In the genomic region with DNA sequence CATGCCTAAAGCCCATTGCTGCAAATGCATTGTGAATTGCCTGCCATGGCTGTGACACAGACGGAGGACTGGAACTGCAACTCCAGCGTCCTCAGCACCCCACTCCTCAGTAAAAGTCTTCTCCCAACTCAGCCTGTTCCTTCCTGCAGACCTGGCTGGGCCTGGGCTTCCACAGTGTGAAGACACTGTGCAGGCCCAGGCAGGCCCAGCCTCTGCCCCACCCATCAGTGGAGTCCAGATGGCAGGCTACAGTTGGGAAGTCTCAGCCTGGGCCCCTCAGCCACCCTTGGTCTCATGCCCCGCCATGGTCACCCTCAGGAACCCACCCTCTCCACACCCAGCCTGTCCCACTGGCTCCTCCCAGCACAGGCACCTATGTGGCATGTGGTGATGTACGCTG, we compare ENCODE assay signal across 22 cellular contexts. TPM values are rescaled to one million over a fixed set of nuclear protein-coding genes. Genes with fewer than 3 reads are reported as not detected.
A peak's percentile ranks its signal among the peaks of the same experiment; 100 is the strongest.
DNase-seq lines count a peak whose midpoint lies in the region; ATAC-seq, FAIRE-seq and TF ChIP-seq lines count a peak whose summit lies in the region.
"Had no signal": no experiment of that assay in that cellular context is flagged by ENCODE, and none has a peak within 500 bp of the region (broad histone marks: within the 10 kb centered on the region; RNA-seq: fewer than 3 reads in every experiment).

No MANE protein-coding gene starts in this region.

- H3K4me3 Mint-ChIP-seq in activated naive CD8-positive, alpha-beta T cell treated with anti-CD3 and anti-CD28 coated beads for 36 hours: no peak overlapping the region
- H3K4me3 Mint-ChIP-seq in stimulated activated naive B cell treated with anti-CD40 and anti-IgM and Interleukin-4, amounts not matched to agents 10 μg/mL and 1 μg/mL and 100 μg/mL, for 72 hours: no peak overlapping the region
- H3K4me3 Mint-ChIP-seq: HFFc6 had no signal

- peak overlapping the region; percentile 62 for H2BK5ac ChIP-seq in neuronal stem cell (ENCODE audit: low read length)

- no peak for TF ChIP-seq CTCF in K562 (IDR thresholded peaks at IDR 0.05 in 2 of 3, conservative IDR thresholded peaks at IDR 0.05 in 1 of 3; ENCODE audit: insufficient read depth in 2 of 3, low read depth in 1 of 3, low read length in 3 of 3)
- no peak for TF ChIP-seq CTCF in testis (IDR thresholded peaks at IDR 0.05)

- H4K91ac ChIP-seq in neuronal stem cell (ENCODE audit: low read depth, low read length, poor library complexity): peak overlapping the region; percentile 5

- H3K27me3 ChIP-seq in K562 (ENCODE audit: control insufficient read depth in 2 of 2, insufficient read depth in 2 of 2, low read length in 2 of 2) (peaks cover 9 to 45% of the 10 kb centered on the region in 2 experiments; a peak in 4 of 5 replicates), neuronal stem cell (ENCODE audit: control insufficient read depth in 3 of 3, insufficient read depth in 3 of 3, low read depth in 1 of 3, low read length in 3 of 3) (peaks cover 2 to 84% (median 23%) of the 10 kb centered on the region in 3 experiments), testis (no peaks in the 10 kb centered on the region)

- TF ChIP-seq EP300 in K562 (IDR thresholded peaks at IDR 0.05; ENCODE audit: low read length): no peak

- peak overlapping the region; percentile 63 for H3K14ac ChIP-seq in neuronal stem cell (ENCODE audit: low read length)

- H2BK15ac ChIP-seq in neuronal stem cell (ENCODE audit: low read length): no peak overlapping the region

- H3K79me2 ChIP-seq in K562 (ENCODE audit: control insufficient read depth, insufficient read depth, low read length): no peaks in the 10 kb centered on the region

- no peaks in the 10 kb centered on the region; the same call in 1 of the 2 replicates for H4K20me1 ChIP-seq in K562 (replicated peaks; ENCODE audit: control insufficient read depth, insufficient read depth, low read length)

- no peak overlapping the region for H4K8ac ChIP-seq in neuronal stem cell (ENCODE audit: low read depth, low read length)

- no peaks in the 10 kb centered on the region for H3K36me3 ChIP-seq in K562 (ENCODE audit: control insufficient read depth, insufficient read depth, low read length)
- H3K36me3 ChIP-seq in neuronal stem cell (replicated peaks in 1 of 2; ENCODE audit: control insufficient read depth in 2 of 2, insufficient read depth in 2 of 2, low read length in 2 of 2): no peaks in the 10 kb centered on the region
- no peaks in the 10 kb centered on the region for H3K36me3 ChIP-seq in testis (ENCODE audit: low read depth, missing control alignments)
- H3K36me3 ChIP-seq: BE2C had no signal

- DNase-seq in NCI-H524 (lab: John Stamatoyannopoulos, UW): peak; percentile 29 to 81
- DNase-seq in NCI-H524 treated with DMSO at 0.1 percent for 48 hours (lab: John Stamatoyannopoulos, UW): no peak
- DNase-seq in NCI-H1694 (lab: John Stamatoyannopoulos, UW): peak; percentile 45
- no peak for DNase-seq in K562 (ENCODE audit: extremely low read depth in 1 of 4, low spot score in 3 of 4)
- DNase-seq in neuronal stem cell (ENCODE audit: low spot score): no peak
- no peak for DNase-seq in activated naive CD8-positive, alpha-beta T cell treated with anti-CD3 and anti-CD28 coated beads for 36 hours
- DNase-seq in stimulated activated naive B cell treated with anti-CD40 and anti-IgM and Interleukin-4, amounts not matched to agents 10 μg/mL and 1 μg/mL and 100 μg/mL, for 72 hours: no peak
- no peak for DNase-seq in testis
- DNase-seq: BE2C; CD4-positive, CD25-positive, alpha-beta regulatory T cell; COR-L47; GF-D8; HFFc6; NCI-H1092 treated with DMSO at 0.1 percent for 48 hours; NCI-H2107; NCI-H82; T-helper 1 cell had no signal

- H3K79me1 ChIP-seq in neuronal stem cell (ENCODE audit: low read depth, low read length): peaks cover 1% of the 10 kb centered on the region

- CTCF ChIA-PET in K562 (lab: Yijun Ruan, JAX; ENCODE audit: low intra/inter-chr PET ratio): no interaction called here

- H3K9me3 ChIP-seq in K562 (replicated peaks; ENCODE audit: control insufficient read depth, insufficient read depth, low read depth, low read length) (no peaks in the 10 kb centered on the region), neuronal stem cell (replicated peaks in 1 of 2; ENCODE audit: control insufficient read depth in 2 of 2, insufficient read depth in 1 of 2, low read depth in 1 of 2, low read length in 2 of 2) (no peaks in the 10 kb centered on the region), testis (no peaks in the 10 kb centered on the region)
- H3K9me3 ChIP-seq: BE2C had no signal

- peaks cover 0 to 18% of the 10 kb centered on the region in 2 experiments; a peak in 2 of 5 replicates for H3K4me1 ChIP-seq in K562 (replicated peaks in 1 of 2; ENCODE audit: control insufficient read depth in 2 of 2, insufficient read depth in 2 of 2, low read length in 2 of 2)
- peaks cover 3 to 4% of the 10 kb centered on the region in 2 donors for H3K4me1 ChIP-seq in neuronal stem cell (ENCODE audit: control insufficient read depth in 2 of 2, insufficient read depth in 1 of 2, low read depth in 1 of 2, low read length in 2 of 2)
- H3K4me1 ChIP-seq in testis: peaks cover 4% of the 10 kb centered on the region
- H3K4me1 ChIP-seq: BE2C had no signal

- FAIRE-seq in K562 (lab: Jason Lieb, UNC): no peak
- FAIRE-seq: H1 had no signal

- no peak overlapping the region for H3K18ac ChIP-seq in neuronal stem cell (ENCODE audit: low read length)

- TF ChIP-seq RAD21 in K562 (CRISPR knock-in tag; conservative IDR thresholded peaks at IDR 0.05 in 1 of 2, IDR thresholded peaks at IDR 0.05 in 1 of 2): no peak

- WGBS in K562 (ENCODE audit: insufficient coverage, low coverage, missing lambda C conversion rate): 3% methylated on average over 3 of the region's 4 CpGs
- WGBS in neuronal stem cell (ENCODE audit: extremely low coverage in 2 of 2, insufficient read length in 2 of 2, insufficient replicate concordance in 1 of 2), 2 donors: no CpG with 5 or more reads among the region's 4 CpGs
- 78 to 85% methylated on average over 2 to 4 of the region's 4 CpGs for WGBS in testis, 2 donors

- H3K4ac ChIP-seq in neuronal stem cell (ENCODE audit: low read length): no peak overlapping the region

- H3K9me1 ChIP-seq in K562 (ENCODE audit: control insufficient read depth, insufficient read depth, low read length): no peaks in the 10 kb centered on the region

- in situ Hi-C loops in K562 (cut with MboI): no loop called here

- H3K27ac ChIP-seq in K562 (ENCODE audit: extremely low read depth, low read depth, low read length) (no peak overlapping the region), neuronal stem cell (replicated peaks; ENCODE audit: low read length) (no peak overlapping the region), testis (no peak overlapping the region)

- H3K9me3 Mint-ChIP-seq in activated naive CD8-positive, alpha-beta T cell treated with anti-CD3 and anti-CD28 coated beads for 36 hours: no peaks in the 10 kb centered on the region
- H3K9me3 Mint-ChIP-seq in stimulated activated naive B cell treated with anti-CD40 and anti-IgM and Interleukin-4, amounts not matched to agents 10 μg/mL and 1 μg/mL and 100 μg/mL, for 72 hours: no peaks in the 10 kb centered on the region
- H3K9me3 Mint-ChIP-seq: HFFc6 had no signal

- H3K27me3 Mint-ChIP-seq in activated naive CD8-positive, alpha-beta T cell treated with anti-CD3 and anti-CD28 coated beads for 36 hours: no peaks in the 10 kb centered on the region
- H3K27me3 Mint-ChIP-seq in stimulated activated naive B cell treated with anti-CD40 and anti-IgM and Interleukin-4, amounts not matched to agents 10 μg/mL and 1 μg/mL and 100 μg/mL, for 72 hours: peaks cover 18 to 25% of the 10 kb centered on the region in 2 donors

- H3K23ac ChIP-seq in neuronal stem cell (ENCODE audit: low read depth, low read length, poor library complexity): no peak overlapping the region

- H3K36me3 Mint-ChIP-seq in activated naive CD8-positive, alpha-beta T cell treated with anti-CD3 and anti-CD28 coated beads for 36 hours: no peaks in the 10 kb centered on the region
- H3K36me3 Mint-ChIP-seq in stimulated activated naive B cell treated with anti-CD40 and anti-IgM and Interleukin-4, amounts not matched to agents 10 μg/mL and 1 μg/mL and 100 μg/mL, for 72 hours: no peaks in the 10 kb centered on the region
- H3K36me3 Mint-ChIP-seq: CD4-positive, CD25-positive, alpha-beta regulatory T cell had no signal

- TF ChIP-seq POLR2A in K562 (conservative IDR thresholded peaks at IDR 0.05) (no peak), testis (IDR thresholded peaks at IDR 0.05) (no peak)

- POLR2A ChIA-PET in K562 (lab: Yijun Ruan, JAX): interaction anchor here (0.6 to 0.7 kb wide), 2 partner anchors 26 to 65 kb away, joined by 3 read pairs; no protein-coding TSS in a partner anchor

- no peak overlapping the region for H2BK120ac ChIP-seq in neuronal stem cell (ENCODE audit: low read depth, low read length)

- ATAC-seq in K562: no peak
- ATAC-seq in stimulated activated naive B cell treated with anti-CD40 and anti-IgM and Interleukin-4, amounts not matched to agents 10 μg/mL and 1 μg/mL and 100 μg/mL, for 72 hours (replicated peaks): no peak

- no peak overlapping the region for H3K9ac ChIP-seq in K562 (ENCODE audit: insufficient read depth in 1 of 2, low read depth in 2 of 2, low read length in 2 of 2)
- peak overlapping the region; percentile 32 for H3K9ac ChIP-seq in neuronal stem cell (ENCODE audit: low read depth, low read length, poor library complexity)

- H3K4me2 ChIP-seq in K562 (ENCODE audit: insufficient read depth, low read length) (no peak overlapping the region), neuronal stem cell (ENCODE audit: insufficient read depth, low read length, poor library complexity, severe bottlenecking) (no peak overlapping the region)

- no peak overlapping the region for H2AFZ ChIP-seq in K562 (ENCODE audit: low read depth, low read length)
- H2AFZ ChIP-seq in neuronal stem cell (ENCODE audit: low read length): no peak overlapping the region

- H2BK12ac ChIP-seq in neuronal stem cell (ENCODE audit: low read length): no peak overlapping the region

- peaks cover 8% of the 10 kb centered on the region for H3K4me1 Mint-ChIP-seq in activated naive CD8-positive, alpha-beta T cell treated with anti-CD3 and anti-CD28 coated beads for 36 hours
- peaks cover 3 to 8% of the 10 kb centered on the region in 2 donors for H3K4me1 Mint-ChIP-seq in stimulated activated naive B cell treated with anti-CD40 and anti-IgM and Interleukin-4, amounts not matched to agents 10 μg/mL and 1 μg/mL and 100 μg/mL, for 72 hours

- no TSS peak for BruUV-seq in K562 (replicated peaks; lab: Mats Ljungman, UMichigan)

- no peak overlapping the region for H3K4me3 ChIP-seq in K562
- H3K4me3 ChIP-seq in neuronal stem cell (ENCODE audit: low read length in 2 of 2): no peak overlapping the region
- no peak overlapping the region for H3K4me3 ChIP-seq in testis

- no peak overlapping the region for H3K27ac Mint-ChIP-seq in activated naive CD8-positive, alpha-beta T cell treated with anti-CD3 and anti-CD28 coated beads for 36 hours
- H3K27ac Mint-ChIP-seq in stimulated activated naive B cell treated with anti-CD40 and anti-IgM and Interleukin-4, amounts not matched to agents 10 μg/mL and 1 μg/mL and 100 μg/mL, for 72 hours: no peak overlapping the region
- H3K27ac Mint-ChIP-seq: CD4-positive, CD25-positive, alpha-beta regulatory T cell; HFFc6 had no signal

- intact Hi-C loops in K562 (cut with micrococcal nuclease): no loop called here
- intact Hi-C loops in testis (cut with DNase I; ENCODE audit: low total_unique reads): no loop called here

- peak overlapping the region; percentile 86 for H2AK5ac ChIP-seq in neuronal stem cell (ENCODE audit: low read depth, low read length)

RNA-seq across cellular contexts. Expression of a gene that starts 22.0 kb away (rescaled TPM):
- not detected in 2 replicates for total RNA-seq in K562 (2011; cell fraction: chromatin; rRNA removed; ENCODE audit: low replicate concordance)
- not detected in 2 replicates for total RNA-seq in K562 (2011; cell fraction: nucleolus; rRNA removed)
- not detected in 2 replicates for total RNA-seq in K562 (2011; cell fraction: nucleoplasm; rRNA removed)
- not detected in 2 replicates for total RNA-seq in K562 (2014; rRNA removed)
- not detected in 2 replicates for total RNA-seq in K562 (2014; rRNA removed; fragmentation: Illumina TruSeq; extraction: Trizol)
- total RNA-seq in K562 (2015; rRNA removed; fragmentation: Illumina TruSeq; extraction: Trizol): not detected in 2 replicates
- total RNA-seq in K562 (2021): 0.04 TPM in 1 of 2 replicates, not detected in the other
- not detected in 2 replicates for polyA plus RNA-seq in K562 (2011; rRNA removed)
- polyA plus RNA-seq in K562 (2011; cell fraction: cytosol; rRNA removed): not detected in 2 replicates
- polyA plus RNA-seq in K562 (2011; cell fraction: nucleus; rRNA removed): not detected in 2 replicates
- not detected in 2 replicates for polyA plus RNA-seq in K562 (2012)
- not detected in 2 replicates for polyA plus RNA-seq in K562 (2014; fragmentation: Illumina TruSeq; extraction: Trizol)
- polyA plus RNA-seq in K562 (2014; fragmentation: Nextera tagmentation; extraction: Ambion mirVana): not detected
- not detected in 2 replicates for polyA plus RNA-seq in K562 (2014; rRNA removed)
- not detected in 2 replicates for polyA minus RNA-seq in K562 (2011; rRNA and poly(A)+ RNA removed)
- not detected in 2 replicates for polyA minus RNA-seq in K562 (2011; cell fraction: cytosol; rRNA and poly(A)+ RNA removed)
- polyA minus RNA-seq in K562 (2011; cell fraction: nucleus; rRNA and poly(A)+ RNA removed): not detected in 2 replicates
- 0.53 TPM for polyA plus RNA-seq in neuronal stem cell (2013, experiment 1 of 2)
- 0.50 TPM for polyA plus RNA-seq in neuronal stem cell (2013, experiment 2 of 2)
- total RNA-seq in activated naive CD8-positive, alpha-beta T cell treated with anti-CD3 and anti-CD28 coated beads for 36 hours: not detected
- total RNA-seq in testis: under 1 TPM; 0.16 to 0.37 TPM
- 0.55 TPM for polyA plus RNA-seq in testis (ENCODE audit: insufficient read depth, low read depth, low replicate concordance)
- total RNA-seq: A172; CD4-positive, CD25-positive, alpha-beta regulatory T cell; HFFc6; HT1080; LHCN-M2; RPMI7951 had no signal

RNA-seq across cellular contexts. Expression of a gene that starts 41.4 kb away (rescaled TPM):
- 138 and 248 TPM in 2 replicates for total RNA-seq in K562 (2011; cell fraction: chromatin; rRNA removed; ENCODE audit: low replicate concordance)
- 114 and 119 TPM in 2 replicates for total RNA-seq in K562 (2011; cell fraction: nucleolus; rRNA removed)
- total RNA-seq in K562 (2011; cell fraction: nucleoplasm; rRNA removed): 128 and 188 TPM in 2 replicates
- total RNA-seq in K562 (2014; rRNA removed) (13.2 and 14.8 TPM in 2 replicates), K562 (2014; rRNA removed; fragmentation: Illumina TruSeq; extraction: Trizol) (8.2 and 8.4 TPM in 2 replicates), K562 (2015; rRNA removed; fragmentation: Illumina TruSeq; extraction: Trizol) (9.5 and 11.2 TPM in 2 replicates), K562 (2021) (16.4 and 17.2 TPM in 2 replicates), testis (10 to 100 TPM; 86.7 to 89.4 TPM)
- polyA plus RNA-seq in K562 (2011; rRNA removed) (12.4 and 16.6 TPM in 2 replicates), K562 (2014; fragmentation: Illumina TruSeq; extraction: Trizol) (13.8 and 14.5 TPM in 2 replicates), K562 (2014; fragmentation: Nextera tagmentation; extraction: Ambion mirVana) (1 to 10 TPM; 3.5 to 5.5 TPM), K562 (2014; rRNA removed) (15.7 and 22.9 TPM in 2 replicates), testis (ENCODE audit: insufficient read depth, low read depth, low replicate concordance) (53.8 TPM)
- polyA plus RNA-seq in K562 (2011; cell fraction: cytosol; rRNA removed): 7.9 and 12.2 TPM in 2 replicates
- 109 and 125 TPM in 2 replicates for polyA plus RNA-seq in K562 (2011; cell fraction: nucleus; rRNA removed)
- polyA plus RNA-seq in K562 (2012): 11.9 and 27.3 TPM in 2 replicates
- polyA minus RNA-seq in K562 (2011; rRNA and poly(A)+ RNA removed): 14.6 and 15.0 TPM in 2 replicates
- 7.5 and 7.9 TPM in 2 replicates for polyA minus RNA-seq in K562 (2011; cell fraction: cytosol; rRNA and poly(A)+ RNA removed)
- 33.4 and 40.4 TPM in 2 replicates for polyA minus RNA-seq in K562 (2011; cell fraction: nucleus; rRNA and poly(A)+ RNA removed)
- 53.7 TPM for polyA plus RNA-seq in neuronal stem cell (2013, experiment 1 of 2)
- polyA plus RNA-seq in neuronal stem cell (2013, experiment 2 of 2): 51.3 TPM
- total RNA-seq in activated naive CD8-positive, alpha-beta T cell treated with anti-CD3 and anti-CD28 coated beads for 36 hours: 10 to 100 TPM; 36.8 to 36.9 TPM

Comparison
In these comparisons a context has a peak if more than half of its experiments do, and no peak if none do; other contexts are left out.
1. DNase-seq: peak in NCI-H524 (2 of 2) and NCI-H1694 (single experiment); none in NCI-H524 treated with DMSO at 0.1 percent for 48 hours (single experiment), K562 (0 of 4), neuronal stem cell (single experiment), activated naive CD8-positive, alpha-beta T cell treated with anti-CD3 and anti-CD28 coated beads for 36 hours (single experiment), stimulated activated naive B cell treated with anti-CD40 and anti-IgM and Interleukin-4, amounts not matched to agents 10 μg/mL and 1 μg/mL and 100 μg/mL, for 72 hours (single experiment) and testis (single experiment).